In the genomic region with DNA sequence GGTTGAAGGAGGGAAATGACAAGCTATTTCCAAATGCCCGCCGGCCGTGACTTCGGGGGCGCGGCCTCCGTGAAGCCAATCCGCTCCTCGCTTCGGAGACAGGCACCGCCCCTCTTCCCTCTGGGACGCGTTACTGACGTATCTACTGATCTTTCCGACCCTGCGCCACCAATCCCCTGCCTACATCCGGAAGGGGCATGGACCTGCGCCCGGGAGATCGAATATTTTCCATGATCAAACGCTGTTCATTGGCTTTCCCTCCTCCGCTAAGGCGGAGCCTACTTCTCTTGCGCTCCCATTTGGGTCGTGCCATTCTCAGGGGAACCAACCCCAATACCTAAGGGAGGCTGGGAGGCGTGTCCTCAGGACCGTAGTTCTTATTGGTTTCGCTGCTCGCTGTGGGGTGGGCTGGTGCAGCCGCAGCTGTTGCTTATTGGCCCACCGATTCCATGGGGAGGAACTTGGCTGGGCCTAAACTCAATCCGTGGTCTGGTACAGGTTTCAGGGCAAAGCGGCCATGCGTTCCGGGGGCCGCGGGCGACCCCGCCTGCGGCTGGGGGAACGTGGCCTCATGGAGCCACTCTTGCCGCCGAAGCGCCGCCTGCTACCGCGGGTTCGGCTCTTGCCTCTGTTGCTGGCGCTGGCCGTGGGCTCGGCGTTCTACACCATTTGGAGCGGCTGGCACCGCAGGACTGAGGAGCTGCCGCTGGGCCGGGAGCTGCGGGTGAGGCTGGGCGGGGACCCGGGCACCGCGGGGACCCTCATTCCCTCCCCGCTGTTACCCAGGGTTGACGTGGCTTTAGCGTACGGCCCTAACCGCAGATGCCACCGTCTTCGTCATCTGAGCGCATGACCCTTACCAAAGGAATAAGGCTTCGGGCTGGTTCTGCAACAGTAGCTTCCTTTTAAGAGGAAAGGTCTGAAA, we compare ENCODE assay signal across 8 cellular contexts. TPM values are rescaled to one million over a fixed set of nuclear protein-coding genes. Genes with fewer than 3 reads are reported as not detected.
DNase-seq lines count a peak whose midpoint lies in the region; ATAC-seq and TF ChIP-seq lines count a peak whose summit lies in the region.

A gene (plus strand): TSS at position 480 of the 925 bp plus-strand sequence. CDS start 38 bp downstream, at position 518.

- peaks cover 54% of the 10 kb centered on the region for H3K36me3 Mint-ChIP-seq in effector memory CD8-positive, alpha-beta T cell (ENCODE audit: insufficient read depth)

- no peaks in the 10 kb centered on the region for H3K9me3 Mint-ChIP-seq in effector memory CD8-positive, alpha-beta T cell

- peak; percentile 86 for ATAC-seq in effector memory CD8-positive, alpha-beta T cell (replicated peaks)

- peak within 1 kb of the TSS; percentile 86 to 91 for H3K27ac Mint-ChIP-seq in effector memory CD8-positive, alpha-beta T cell

- H3K27me3 Mint-ChIP-seq in effector memory CD8-positive, alpha-beta T cell: no peaks in the 10 kb centered on the region

- H3K4me1 Mint-ChIP-seq in effector memory CD8-positive, alpha-beta T cell (ENCODE audit: low read depth in 2 of 2): peaks cover 13 to 16% of the 10 kb centered on the region in 2 donors

- DNase-seq in CMK (ENCODE audit: low read depth) (peak; percentile 98), GM20000 (ENCODE audit: low spot score) (peak; percentile 94), HT-29 (ENCODE audit: low spot score) (peak; percentile 100), NOMO-1 (lab: John Stamatoyannopoulos, UW; ENCODE audit: unreplicated experiment in 2 of 2) (peak; percentile 100), medulla oblongata (ENCODE audit: extremely low spot score) (peak; percentile 99)
- DNase-seq in activated CD8-positive, alpha-beta memory T cell treated with anti-CD3 and anti-CD28 coated beads for 4 hours (ENCODE audit: low read depth in 2 of 2): peak; percentile 91 to 97
- DNase-seq in effector memory CD8-positive, alpha-beta T cell: peak; percentile 94 to 97 (median 94)
- DNase-seq in stimulated activated CD8-positive, alpha-beta memory T cell treated with anti-CD3 and anti-CD28 coated beads, Interleukin-12 subunit alpha, Interleukin-12 subunit beta, amount 100 ng/mL, for 1 hour (ENCODE audit: low read depth): peak; percentile 92

- TF ChIP-seq CTCF in GM20000 (IDR thresholded peaks at IDR 0.05; ENCODE audit: extremely low read depth, missing control alignments): no peak

- H3K4me3 Mint-ChIP-seq in effector memory CD8-positive, alpha-beta T cell: peak within 1 kb of the TSS; percentile 82 to 94

RNA-seq across cellular contexts. Expression of the gene that starts here (rescaled TPM):
- total RNA-seq in HT-29 (2014; rRNA removed; shearing (Covaris generic)): 34.7 and 36.4 TPM in 2 replicates

Comparison
In these comparisons a context has a peak if more than half of its experiments do, and no peak if none do; other contexts are left out.
1. Peak in every context shown above with its lines: DNase-seq and ATAC-seq.